23 cellular contexts compared by ENCODE assay signal in genomic region chr10:30558411-30558810, GRCh38.
DNase-seq lines count a peak whose midpoint lies in the region; ATAC-seq, FAIRE-seq and TF ChIP-seq lines count a peak whose summit lies in the region.
"Had no signal": no experiment of that assay in that cellular context is flagged by ENCODE, and none has a peak within 500 bp of the region (broad histone marks: within the 10 kb centered on the region; RNA-seq: fewer than 3 reads in every experiment).

No MANE protein-coding gene starts in this region.

- no peaks in the 10 kb centered on the region for H3K79me2 ChIP-seq in GM23338 (replicated peaks; ENCODE audit: insufficient read depth)
- no peaks in the 10 kb centered on the region for H3K79me2 ChIP-seq in K562 (ENCODE audit: control insufficient read depth, insufficient read depth, low read length)

- TF ChIP-seq RAD21 in A549 (conservative IDR thresholded peaks at IDR 0.05 in 1 of 2, IDR thresholded peaks at IDR 0.05 in 1 of 2), result no peak
- no peak for TF ChIP-seq RAD21 in K562 (CRISPR knock-in tag; conservative IDR thresholded peaks at IDR 0.05 in 1 of 2, IDR thresholded peaks at IDR 0.05 in 1 of 2)

- H3K27ac ChIP-seq in A549, result peak overlapping the region; percentile 70 to 87
- peak overlapping the region; percentile 4; the same call in 1 of the 2 replicates for H3K27ac ChIP-seq in GM23338 (ENCODE audit: low read depth)
- no peak overlapping the region for H3K27ac ChIP-seq in K562 (ENCODE audit: extremely low read depth, low read depth, low read length)
- H3K27ac ChIP-seq: RWPE1 had no signal

- FAIRE-seq in A549 (lab: Jason Lieb, UNC), result no peak
- FAIRE-seq in K562 (lab: Jason Lieb, UNC), result peak; percentile 55
- FAIRE-seq in H54 (lab: Jason Lieb, UNC), result no peak
- FAIRE-seq: G401.6, GM12892 had no signal

- no peak for TF ChIP-seq EP300 in A549 (IDR thresholded peaks at IDR 0.05)
- no peak for TF ChIP-seq EP300 in K562 (IDR thresholded peaks at IDR 0.05; ENCODE audit: low read length)

- H3K36me3 Mint-ChIP-seq in GM23338 (ENCODE audit: low read depth) (no peaks in the 10 kb centered on the region), mesothelial cell of epicardium (no peaks in the 10 kb centered on the region)
- H3K36me3 Mint-ChIP-seq: T-cell had no signal

- no peak overlapping the region for H3K4me3 ChIP-seq in A549
- no peak overlapping the region for H3K4me3 ChIP-seq in GM23338
- H3K4me3 ChIP-seq in K562, result no peak overlapping the region
- H3K4me3 ChIP-seq: PC-9 had no signal

- H3K4me2 ChIP-seq in A549 (peak overlapping the region; percentile 34), GM23338 (no peak overlapping the region), K562 (ENCODE audit: insufficient read depth, low read length) (no peak overlapping the region)
- H3K4me2 ChIP-seq: PC-9 had no signal

- WGBS in A549 (ENCODE audit: missing lambda C conversion rate), result 93% methylated on average over 14 of the region's 14 CpGs
- 32% methylated on average over 12 of the region's 14 CpGs for WGBS in K562 (ENCODE audit: insufficient coverage, low coverage, missing lambda C conversion rate)

- no peak for TF ChIP-seq POLR2A in A549 (IDR thresholded peaks at IDR 0.05; ENCODE audit: low read length)
- no peak for TF ChIP-seq POLR2A in K562 (conservative IDR thresholded peaks at IDR 0.05)
- no peak for TF ChIP-seq POLR2A in H54 (IDR thresholded peaks at IDR 0.05; ENCODE audit: low read depth, low read length)

- BruUV-seq in K562 (replicated peaks; lab: Mats Ljungman, UMichigan), result no TSS peak

- H3K27me3 ChIP-seq in GM23338 (ENCODE audit: insufficient read depth) (no peaks in the 10 kb centered on the region), K562 (ENCODE audit: control insufficient read depth in 2 of 2, insufficient read depth in 2 of 2, low read length in 2 of 2) (no peaks in the 10 kb centered on the region)

- no peak for DNase-seq in A549 (ENCODE audit: low read depth in 1 of 2, low spot score in 1 of 2)
- DNase-seq in GM23338 (ENCODE audit: low spot score), result no peak
- DNase-seq in K562 (ENCODE audit: extremely low read depth in 1 of 4, low spot score in 3 of 4), result peak in 1 of 4 experiments; percentile 29
- no peak for DNase-seq in mesothelial cell of epicardium (ENCODE audit: low spot score in 2 of 2, unreplicated experiment in 2 of 2)
- no peak for DNase-seq in GM19238 (ENCODE audit: insufficient read length, low spot score)
- DNase-seq in H54 (ENCODE audit: insufficient read length, low spot score), result no peak
- DNase-seq in glomerular visceral epithelial cell (ENCODE audit: extremely low spot score), result no peak
- DNase-seq: CD4-positive, alpha-beta T cell; COR-L47; H7; KG1; NCI-H1092 treated with DMSO at 0.1 percent for 48 hours; NCI-H1436 treated with DMSO at 0.1 percent for 48 hours; NCI-H1930; NCI-H345; NCI-H524; SIG-M5; T-cell had no signal

- H3K4me1 ChIP-seq in A549, result peaks cover 24% of the 10 kb centered on the region
- H3K4me1 ChIP-seq in GM23338 (ENCODE audit: insufficient read depth), result peaks cover 11% of the 10 kb centered on the region
- H3K4me1 ChIP-seq in K562 (replicated peaks in 1 of 2; ENCODE audit: control insufficient read depth in 2 of 2, insufficient read depth in 2 of 2, low read length in 2 of 2), result peaks cover 4 to 19% of the 10 kb centered on the region in 2 experiments

- intact Hi-C loops in K562 (cut with micrococcal nuclease), result no loop called here

- no peaks in the 10 kb centered on the region for H3K27me3 Mint-ChIP-seq in GM23338 (ENCODE audit: insufficient read depth, low read depth, poor library complexity)
- no peaks in the 10 kb centered on the region for H3K27me3 Mint-ChIP-seq in mesothelial cell of epicardium (ENCODE audit: low read depth)

- H2AFZ ChIP-seq in GM23338, result no peak overlapping the region
- H2AFZ ChIP-seq in K562 (ENCODE audit: low read depth, low read length), result peak overlapping the region; percentile 26
- H2AFZ ChIP-seq: PC-9 had no signal

- CTCF ChIA-PET in A549 (lab: Yijun Ruan, JAX), result interaction anchor here (1.3 kb wide), 1 partner anchor 23 kb away, joined by 4 read pairs; no protein-coding TSS in a partner anchor
- CTCF ChIA-PET in K562 (lab: Yijun Ruan, JAX; ENCODE audit: low intra/inter-chr PET ratio), result no interaction called here

- H3K36me3 ChIP-seq in GM23338 (ENCODE audit: insufficient read depth) (no peaks in the 10 kb centered on the region), K562 (ENCODE audit: control insufficient read depth, insufficient read depth, low read length) (no peaks in the 10 kb centered on the region)

- H3K9ac ChIP-seq in K562 (ENCODE audit: insufficient read depth in 1 of 2, low read depth in 2 of 2, low read length in 2 of 2), result no peak overlapping the region

- H3K4me3 Mint-ChIP-seq in GM23338 (no peak overlapping the region), mesothelial cell of epicardium (no peak overlapping the region)
- H3K4me3 Mint-ChIP-seq: CD4-positive, alpha-beta T cell; T-cell had no signal

- peaks cover 2% of the 10 kb centered on the region; the same call in 1 of the 3 replicates for H3K9me3 ChIP-seq in A549
- H3K9me3 ChIP-seq in K562 (replicated peaks; ENCODE audit: control insufficient read depth, insufficient read depth, low read depth, low read length), result no peaks in the 10 kb centered on the region

- ATAC-seq in A549, result no peak
- no peak for ATAC-seq in GM23338
- peak; percentile 45 for ATAC-seq in K562
- no peak for ATAC-seq in GM21825 (IDR thresholded peaks at IDR 0.05; ENCODE audit: unreplicated experiment)
- ATAC-seq: T-cell had no signal

- H3K4me1 Mint-ChIP-seq in GM23338 (peaks cover 28% of the 10 kb centered on the region), mesothelial cell of epicardium (peaks cover 24% of the 10 kb centered on the region)

- H3K27ac Mint-ChIP-seq in GM23338 (no peak overlapping the region), mesothelial cell of epicardium (peak overlapping the region; percentile 65)
- H3K27ac Mint-ChIP-seq: CD4-positive, alpha-beta T cell; T-cell had no signal

- TF ChIP-seq CTCF in A549 (IDR thresholded peaks at IDR 0.05) (no peak), GM23338 (conservative IDR thresholded peaks at IDR 0.05; ENCODE audit: low read depth in 2 of 2) (no peak), K562 (IDR thresholded peaks at IDR 0.05 in 2 of 3, conservative IDR thresholded peaks at IDR 0.05 in 1 of 3; ENCODE audit: insufficient read depth in 2 of 3, low read depth in 1 of 3, low read length in 3 of 3) (no peak), mesothelial cell of epicardium (IDR thresholded peaks at IDR 0.05; ENCODE audit: unreplicated experiment) (no peak)

- H4K20me1 ChIP-seq in GM23338 (replicated peaks; ENCODE audit: insufficient read depth) (no peaks in the 10 kb centered on the region), K562 (replicated peaks; ENCODE audit: control insufficient read depth, insufficient read depth, low read length) (no peaks in the 10 kb centered on the region)

- POLR2A ChIA-PET in A549 (lab: Yijun Ruan, JAX), result no interaction called here
- POLR2A ChIA-PET in K562 (lab: Yijun Ruan, JAX), result interaction anchor here (1.0 kb wide), 1 partner anchor 25 kb away, joined by 4 read pairs; no protein-coding TSS in a partner anchor

- in situ Hi-C loops in K562 (cut with MboI), result no loop called here

- H3K9me3 Mint-ChIP-seq in GM23338 (no peaks in the 10 kb centered on the region; the same call in 2 of the 3 replicates), mesothelial cell of epicardium (peaks cover 3% of the 10 kb centered on the region)
- H3K9me3 Mint-ChIP-seq: CD4-positive, alpha-beta T cell; T-cell had no signal

- H3F3A ChIP-seq in GM23338 (replicated peaks; ENCODE audit: low read depth), result peaks cover 4% of the 10 kb centered on the region; the same call in 1 of the 2 replicates

- no peaks in the 10 kb centered on the region for H3K9me2 ChIP-seq in GM23338 (ENCODE audit: insufficient read depth)

- no peaks in the 10 kb centered on the region for H3K9me1 ChIP-seq in K562 (ENCODE audit: control insufficient read depth, insufficient read depth, low read length)

TF ChIP-seq in A549, 52 proteins besides CTCF, POLR2A, EP300 and RAD21 (continues in another document):
- TF ChIP-seq E2F6 (IDR thresholded peaks at IDR 0.05; ENCODE audit: borderline replicate concordance, low read depth), result no peak
- TF ChIP-seq CHD4 (IDR thresholded peaks at IDR 0.05; ENCODE audit: borderline replicate concordance), result no peak
- no peak for TF ChIP-seq PHF8 (IDR thresholded peaks at IDR 0.05; ENCODE audit: borderline replicate concordance, low read depth)
- TF ChIP-seq TP53 (CRISPR knock-in tag; IDR thresholded peaks at IDR 0.05), result no peak
- no peak for TF ChIP-seq HEYL (CRISPR knock-in tag; IDR thresholded peaks at IDR 0.05)

TF ChIP-seq in K562, 482 proteins besides CTCF, POLR2A, EP300 and RAD21 (continues in another document):
- TF ChIP-seq ZNF384 (IDR thresholded peaks at IDR 0.05; ENCODE audit: low read depth, low read length) (0 out of 2 replicates have a peak, but pooled peaks have one; percentile 14), L3MBTL2 (IDR thresholded peaks at IDR 0.05) (0 out of 2 replicates have a peak, but pooled peaks have one; percentile 5), BACH1 (tag; IDR thresholded peaks at IDR 0.05) (no peak), FOSL1 (tag; conservative IDR thresholded peaks at IDR 0.05) (peak; percentile 27; the same call in 1 of the 2 replicates), CXXC5 (CRISPR knock-in tag; IDR thresholded peaks at IDR 0.05) (peak; percentile 24; the same call in 1 of the 2 replicates), NBN (IDR thresholded peaks at IDR 0.05; ENCODE audit: low read depth) (no peak), MLLT1 (IDR thresholded peaks at IDR 0.05) (peak in 1 of 2 experiments; percentile 44; a peak in 1 of 4 replicates), FOXK2 (conservative IDR thresholded peaks at IDR 0.05 in 1 of 2, IDR thresholded peaks at IDR 0.05 in 1 of 2; ENCODE audit: low read depth in 2 of 2) (0 out of 4 replicates have a peak, but pooled peaks of 1 of the 2 experiments have one; percentile 10), CBX3 (IDR thresholded peaks at IDR 0.05; ENCODE audit: borderline replicate concordance in 1 of 2, low read length in 2 of 2) (no peak), NFYB (IDR thresholded peaks at IDR 0.05; ENCODE audit: extremely low read depth, insufficient read length) (no peak)
